ENCODE assay signal across 1 cellular context in genomic region chr17:50195196-50195865, GRCh38.
TF ChIP-seq lines count a peak whose summit lies in the region.

No MANE protein-coding gene starts in this region.

TF ChIP-seq in WTC11, 78 proteins besides CTCF, POLR2A, EP300 and RAD21 (continued from another document):
- TF ChIP-seq AR (CRISPR knock-in tag; IDR thresholded peaks at IDR 0.05) (no peak), NR3C1 (CRISPR knock-in tag; conservative IDR thresholded peaks at IDR 0.05; ENCODE audit: low read depth) (no peak), TCF7 (CRISPR knock-in tag; IDR thresholded peaks at IDR 0.05; ENCODE audit: low read depth) (no peak)
